ENCODE assay signal across 21 cellular contexts in the genomic region with DNA sequence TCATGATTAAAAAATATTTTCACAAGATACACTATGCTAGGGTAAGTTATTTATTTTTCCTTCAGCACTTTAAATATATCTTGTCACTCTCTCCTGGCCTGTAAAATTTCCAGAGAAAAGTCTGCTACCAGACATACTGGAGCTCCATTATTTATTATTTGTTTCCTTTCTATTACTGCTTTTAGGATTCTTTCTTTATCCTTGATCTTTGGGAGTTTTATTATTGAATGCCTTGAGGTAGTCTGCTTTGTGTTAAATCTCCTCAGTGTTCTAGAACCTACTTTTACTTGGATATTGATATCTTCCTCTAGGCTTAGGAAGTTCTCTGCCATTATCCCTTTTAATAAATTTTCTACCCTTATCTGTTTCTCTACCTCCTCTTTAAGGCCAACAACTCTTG.
"Had no signal": no experiment of that assay in that cellular context is flagged by ENCODE, and none has a peak within 500 bp of the region (broad histone marks: within the 10 kb centered on the region; RNA-seq: fewer than 3 reads in every experiment).

No MANE protein-coding gene starts in this region.

- H3K4me3 ChIP-seq: coronary artery, dorsolateral prefrontal cortex, esophagus squamous epithelium, gastrocnemius medialis, heart right ventricle, left lung, lower lobe of right lung, mucosa of descending colon had no signal

- DNase-seq: dermis blood vessel endothelial cell; dorsolateral prefrontal cortex; effector CD4-positive, alpha-beta T cell; effector memory CD4-positive, alpha-beta T cell; erythroblast; esophagus squamous epithelium; foreskin fibroblast; foreskin melanocyte; gastrocnemius medialis; glutamatergic neuron; head of caudate nucleus; heart right ventricle; hippocampal formation; left cardiac atrium; left lung; left ventricle myocardium superior; lower lobe of right lung; mesenchymal stem cell; mucosa of descending colon had no signal

- H3K4me1 ChIP-seq: esophagus squamous epithelium, gastrocnemius medialis, heart right ventricle, left lung, lower lobe of right lung had no signal

- H3K36me3 ChIP-seq: esophagus squamous epithelium, gastrocnemius medialis, heart right ventricle, left lung, lower lobe of right lung had no signal

- H3K9me3 ChIP-seq: esophagus squamous epithelium, gastrocnemius medialis, left lung, lower lobe of right lung, mucosa of descending colon had no signal

- H3K27me3 ChIP-seq: dorsolateral prefrontal cortex, esophagus squamous epithelium, gastrocnemius medialis, heart right ventricle, left lung had no signal

- H3K27ac ChIP-seq: coronary artery, dorsolateral prefrontal cortex, epithelial cell of prostate, esophagus squamous epithelium, gastrocnemius medialis, heart right ventricle, left lung, lower lobe of right lung had no signal
